Comparison of ENCODE assay signal across 1 cellular context in the genomic region with DNA sequence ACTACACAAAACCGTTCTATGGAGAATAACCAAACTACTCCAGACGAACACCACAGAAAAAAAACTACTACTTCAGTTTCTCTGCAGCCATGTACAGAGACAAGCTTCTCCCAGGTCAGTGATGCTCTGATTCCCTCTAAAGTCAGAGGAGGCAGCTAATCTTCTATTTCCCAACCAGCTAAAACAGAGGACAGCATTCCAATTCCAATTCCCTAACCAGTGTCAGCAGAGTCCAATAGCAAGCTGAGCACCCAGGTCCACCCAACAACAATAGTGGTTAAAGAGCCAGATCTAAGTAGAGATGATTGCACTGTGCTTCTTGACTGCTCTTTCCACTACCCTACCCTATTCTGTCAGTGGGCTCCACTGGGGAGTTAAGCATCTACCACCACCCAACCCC.
TF ChIP-seq lines count a peak whose summit lies in the region.

No MANE protein-coding gene starts in this region.

TF ChIP-seq in H1, 55 proteins besides CTCF, POLR2A, EP300 and RAD21 (continued from another document):
- TF ChIP-seq CBX5 (IDR thresholded peaks at IDR 0.05; ENCODE audit: low read depth, low read length) (no peak), CHD2 (IDR thresholded peaks at IDR 0.05; ENCODE audit: low read length) (no peak), SIX5 (IDR thresholded peaks at IDR 0.05; ENCODE audit: low read depth, low read length) (no peak), RBBP5 (IDR thresholded peaks at IDR 0.05; ENCODE audit: borderline replicate concordance, low read depth, low read length) (no peak), GTF2F1 (IDR thresholded peaks at IDR 0.05; ENCODE audit: borderline replicate concordance, low read depth, low read length) (no peak), CREB1 (IDR thresholded peaks at IDR 0.05) (no peak), GABPA (IDR thresholded peaks at IDR 0.05; ENCODE audit: borderline replicate concordance, insufficient read depth, low read length) (no peak), BACH1 (IDR thresholded peaks at IDR 0.05; ENCODE audit: low read length) (no peak), BCL11A (IDR thresholded peaks at IDR 0.05; ENCODE audit: low read depth in 2 of 2, low read length in 2 of 2) (no peak), TEAD4 (IDR thresholded peaks at IDR 0.05; ENCODE audit: low read depth, low read length) (no peak), SUZ12 (IDR thresholded peaks at IDR 0.05; ENCODE audit: low read length) (no peak)
- TF ChIP-seq, protein P1, sequence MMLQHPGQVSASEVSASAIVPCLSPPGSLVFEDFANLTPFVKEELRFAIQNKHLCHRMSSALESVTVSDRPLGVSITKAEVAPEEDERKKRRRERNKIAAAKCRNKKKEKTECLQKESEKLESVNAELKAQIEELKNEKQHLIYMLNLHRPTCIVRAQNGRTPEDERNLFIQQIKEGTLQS (IDR thresholded peaks at IDR 0.05; ENCODE audit: insufficient read depth, low read depth, low read length), result no peak
